ENCODE assay signal across 8 cellular contexts in the genomic region with DNA sequence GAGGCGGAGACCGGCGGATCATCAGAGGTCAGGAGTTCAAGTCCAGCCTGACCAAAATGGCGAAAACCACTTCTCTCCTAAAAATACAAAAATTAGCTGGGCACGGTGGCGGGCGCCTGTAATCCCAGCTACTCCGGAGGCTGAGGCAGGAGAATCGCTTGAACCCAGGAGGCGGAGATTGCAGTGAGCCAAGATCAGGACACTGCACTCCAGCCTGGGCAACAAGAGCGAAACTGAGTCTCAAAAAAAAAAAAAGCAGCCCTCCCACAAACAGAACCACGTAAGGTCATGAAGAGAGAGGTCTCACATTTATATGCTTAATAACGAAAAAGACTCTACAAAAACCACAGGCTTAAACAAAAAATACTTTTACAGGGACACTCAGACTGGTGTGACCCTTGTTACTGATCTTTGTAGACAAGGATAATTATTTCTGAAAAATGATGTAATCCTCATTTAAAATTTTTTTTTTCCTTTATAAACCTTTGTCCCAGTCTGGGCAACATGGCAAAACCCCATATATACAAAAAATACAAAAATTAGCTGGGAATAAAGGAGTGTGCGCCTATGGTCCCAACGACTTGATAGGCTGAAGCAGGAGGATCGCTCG. TPM values are rescaled to one million over a fixed set of nuclear protein-coding genes. Genes with fewer than 3 reads are reported as not detected.
DNase-seq lines count a peak whose midpoint lies in the region; ATAC-seq, FAIRE-seq and TF ChIP-seq lines count a peak whose summit lies in the region.

No MANE protein-coding gene starts in this region.

- no peaks in the 10 kb centered on the region for H4K20me1 ChIP-seq in H1 (replicated peaks in 1 of 2; ENCODE audit: control insufficient read depth in 1 of 2, insufficient read depth in 2 of 2, low read length in 2 of 2)
- peaks cover 13% of the 10 kb centered on the region for H4K20me1 ChIP-seq in neural progenitor cell (ENCODE audit: low read depth)

- no peak overlapping the region for H3K4ac ChIP-seq in H1 (replicated peaks; ENCODE audit: insufficient read length, low read depth, low read length)

- TF ChIP-seq CTCF in BJ (IDR thresholded peaks at IDR 0.05; ENCODE audit: insufficient read depth, low read depth, low read length) (no peak), H1 (IDR thresholded peaks at IDR 0.05; ENCODE audit: control extremely low read depth in 1 of 3, insufficient read depth in 1 of 3, low read depth in 1 of 3, low read length in 3 of 3) (no peak), neural progenitor cell (IDR thresholded peaks at IDR 0.05) (no peak), omental fat pad (IDR thresholded peaks at IDR 0.05) (no peak)

- DNase-seq in BJ (ENCODE audit: low read depth) (no peak), NT2/D1 (ENCODE audit: low read depth, low spot score) (no peak), H1 (ENCODE audit: low read depth in 1 of 2, low spot score in 2 of 2) (no peak), neural progenitor cell (ENCODE audit: low spot score) (no peak), NCI-H2081 treated with DMSO at 0.1 percent for 48 hours (lab: John Stamatoyannopoulos, UW) (no peak), omental fat pad (ENCODE audit: low spot score) (no peak)

- no peaks in the 10 kb centered on the region for H3K27me3 ChIP-seq in BJ (ENCODE audit: control insufficient read depth, insufficient read depth, low read length)
- no peaks in the 10 kb centered on the region for H3K27me3 ChIP-seq in NT2/D1 (ENCODE audit: insufficient read depth, insufficient read length)
- no peaks in the 10 kb centered on the region for H3K27me3 ChIP-seq in H1 (replicated peaks in 1 of 4; ENCODE audit: control insufficient read depth in 3 of 4, extremely low read depth in 1 of 4, insufficient read depth in 3 of 4, low read length in 3 of 4)
- H3K27me3 ChIP-seq in neural progenitor cell = no peaks in the 10 kb centered on the region

- no peak overlapping the region for H4K5ac ChIP-seq in H1 (ENCODE audit: insufficient read length, low read depth, low read length)

- H3K4me1 ChIP-seq in NT2/D1 (ENCODE audit: insufficient read depth, insufficient read length) (peaks cover 3% of the 10 kb centered on the region), H1 (replicated peaks in 1 of 4; ENCODE audit: control insufficient read depth in 3 of 4, insufficient read depth in 4 of 4, low read length in 3 of 4) (peaks cover 0 to 6% (median 4%) of the 10 kb centered on the region in 4 experiments; a peak in 6 of 7 replicates), neural progenitor cell (peaks cover 6% of the 10 kb centered on the region)

- no peak overlapping the region for H2BK12ac ChIP-seq in H1 (ENCODE audit: low read depth, low read length)

- no peak overlapping the region for H3K27ac Mint-ChIP-seq in neural progenitor cell

- no peaks in the 10 kb centered on the region for H3K9me3 ChIP-seq in NT2/D1 (ENCODE audit: insufficient read depth, low read length)
- no peaks in the 10 kb centered on the region for H3K9me3 ChIP-seq in H1 (ENCODE audit: insufficient read depth in 2 of 2, low read depth in 1 of 2, low read length in 1 of 2)
- no peaks in the 10 kb centered on the region for H3K9me3 ChIP-seq in neural progenitor cell (ENCODE audit: low read depth)

- TF ChIP-seq POLR2A in H1 (IDR thresholded peaks at IDR 0.05; ENCODE audit: control extremely low read depth in 1 of 2, low read depth in 2 of 2, low read length in 2 of 2) = no peak

- CTCF ChIA-PET in BJ (lab: Yijun Ruan, JAX) (no interaction called here), H1 (lab: Charles Lee; ENCODE audit: partially characterized antibody) (interaction anchor here (0.5 to 1.1 kb wide), 3 partner anchors 53 to 561 kb away, joined by 3 to 4 read pairs (median 3); no protein-coding TSS in a partner anchor)

- no peak for ATAC-seq in HG03039 (IDR thresholded peaks at IDR 0.05; ENCODE audit: unreplicated experiment)
- ATAC-seq in HG02884 (IDR thresholded peaks at IDR 0.05; ENCODE audit: unreplicated experiment) = no peak
- ATAC-seq in omental fat pad (ENCODE audit: low FRiP score) = no peak

- H3K4me2 ChIP-seq in H1 (ENCODE audit: insufficient read depth in 1 of 2, low read depth in 2 of 2, low read length in 2 of 2) (peak overlapping the region; percentile 71 to 76; a peak in 3 of 4 replicates), neural progenitor cell (peak overlapping the region; percentile 70)

- no peak overlapping the region for H2BK5ac ChIP-seq in H1 (ENCODE audit: low read depth, low read length)

- peaks cover 6% of the 10 kb centered on the region for H3K36me3 Mint-ChIP-seq in neural progenitor cell

- H3F3A ChIP-seq in neural progenitor cell (ENCODE audit: low read depth) = peaks cover 27% of the 10 kb centered on the region

- no peak overlapping the region for H2BK20ac ChIP-seq in H1 (ENCODE audit: low read length)

- no peak for TF ChIP-seq RAD21 in H1 (IDR thresholded peaks at IDR 0.05 in 1 of 2, conservative IDR thresholded peaks at IDR 0.05 in 1 of 2; ENCODE audit: low read depth in 2 of 2, low read length in 2 of 2)

- H3K4me3 ChIP-seq in BJ (ENCODE audit: low read depth, low read length) = peak overlapping the region; percentile 97
- peak overlapping the region; percentile 85 for H3K4me3 ChIP-seq in NT2/D1 (ENCODE audit: insufficient read length, low read depth)
- H3K4me3 ChIP-seq in H1 (ENCODE audit: extremely low read depth in 1 of 4, insufficient read depth in 2 of 4, low read depth in 3 of 4, low read length in 4 of 4) = peak overlapping the region in 3 of 4 experiments; percentile 83 to 94 (median 85); a peak in 6 of 8 replicates
- peak overlapping the region; percentile 84 for H3K4me3 ChIP-seq in neural progenitor cell

- no peak overlapping the region for H2BK15ac ChIP-seq in H1 (ENCODE audit: low read length)

- no peak for TF ChIP-seq EP300 in H1 (IDR thresholded peaks at IDR 0.05; ENCODE audit: borderline replicate concordance in 1 of 2, low read depth in 2 of 2, low read length in 2 of 2)

- H3K79me1 ChIP-seq in H1 (ENCODE audit: low read depth, low read length) = peaks cover 9% of the 10 kb centered on the region; the same call in 1 of the 2 replicates

- H3K14ac ChIP-seq in H1 (ENCODE audit: insufficient read length) = no peak overlapping the region

- H3K4me3 Mint-ChIP-seq in neural progenitor cell = peak overlapping the region; percentile 96

- H2BK120ac ChIP-seq in H1 (replicated peaks; ENCODE audit: low read depth, low read length) = no peak overlapping the region

- H4K8ac ChIP-seq in H1 (ENCODE audit: extremely low read depth, insufficient read depth, low read length) = peak overlapping the region; percentile 93

- H3K27ac ChIP-seq in H1 (ENCODE audit: low read depth, low read length) = no peak overlapping the region
- H3K27ac ChIP-seq in neural progenitor cell = no peak overlapping the region

- H2AK5ac ChIP-seq in H1 (ENCODE audit: low read depth, low read length) = no peak overlapping the region

- peaks cover 8% of the 10 kb centered on the region; the same call in 1 of the 2 replicates for H3K23me2 ChIP-seq in H1 (ENCODE audit: low read depth, low read length)

- no peaks in the 10 kb centered on the region for H3K9me3 Mint-ChIP-seq in neural progenitor cell

- peaks cover 19% of the 10 kb centered on the region for H3K4me1 Mint-ChIP-seq in neural progenitor cell

- 80% methylated on average over 17 of the region's 17 CpGs; no CpG with 5 or more reads in 1 of the 2 experiments for WGBS in H1 (ENCODE audit: extremely low coverage in 1 of 2, insufficient coverage in 1 of 2, insufficient read length in 1 of 2, insufficient replicate concordance in 2 of 2, low coverage in 1 of 2, low lambda C conversion rate in 2 of 2, missing lambda C conversion rate in 1 of 2), 2 experiments

- H2AFZ ChIP-seq in H1 (ENCODE audit: low read length) (no peak overlapping the region), neural progenitor cell (replicated peaks) (peak overlapping the region; percentile 85)

- H3K27me3 Mint-ChIP-seq in neural progenitor cell (ENCODE audit: insufficient read depth, low read depth) = peaks cover 3% of the 10 kb centered on the region

- no peak overlapping the region for H3K18ac ChIP-seq in H1 (ENCODE audit: extremely low read depth, low read length)

- POLR2A ChIA-PET in BJ (lab: Charles Lee) = no interaction called here
- POLR2A ChIA-PET in H1 (lab: Charles Lee; ENCODE audit: partially characterized antibody) = no interaction called here

- H3K36me3 ChIP-seq in BJ (ENCODE audit: control insufficient read depth, insufficient read depth, low read length) (no peaks in the 10 kb centered on the region), NT2/D1 (ENCODE audit: insufficient read depth, insufficient read length, low read length) (peaks cover 6% of the 10 kb centered on the region), H1 (ENCODE audit: control insufficient read depth in 2 of 4, insufficient read depth in 4 of 4, low read length in 3 of 4) (no peaks in the 10 kb centered on the region), neural progenitor cell (no peaks in the 10 kb centered on the region)

- H3K79me2 ChIP-seq in H1 (ENCODE audit: control insufficient read depth in 1 of 2, insufficient read depth in 2 of 2, low read length in 2 of 2) = peaks cover 0 to 12% of the 10 kb centered on the region in 2 experiments; a peak in 2 of 4 replicates
- H3K79me2 ChIP-seq in neural progenitor cell (ENCODE audit: low read depth) = peaks cover 23% of the 10 kb centered on the region

- no peak overlapping the region for H4K91ac ChIP-seq in H1 (replicated peaks; ENCODE audit: insufficient read length, low read length)

- H3K56ac ChIP-seq in H1 (replicated peaks; ENCODE audit: insufficient read length, low read depth, low read length) = no peak overlapping the region

- no peak for FAIRE-seq in H1 (lab: Jason Lieb, UNC)

- H3K9ac ChIP-seq in NT2/D1 (ENCODE audit: insufficient read length, low read depth) (peak overlapping the region; percentile 85), H1 (replicated peaks in 1 of 4; ENCODE audit: extremely low read depth in 1 of 4, low read depth in 3 of 4, low read length in 3 of 4) (no peak overlapping the region), neural progenitor cell (no peak overlapping the region)

- H3K23ac ChIP-seq in H1 (ENCODE audit: insufficient read length) = no peak overlapping the region

RNA-seq across cellular contexts. Expression of a gene that starts 0.9 kb away (rescaled TPM):
- polyA plus RNA-seq in BJ (2011; rRNA removed) (3.2 and 3.4 TPM in 2 replicates), H1 (2011; rRNA removed) (2.3 and 2.9 TPM in 2 replicates)
- 3.5 and 3.8 TPM in 2 replicates for polyA minus RNA-seq in BJ (2011; rRNA and poly(A)+ RNA removed)
- 3.7 and 4.7 TPM in 2 replicates for total RNA-seq in H1 (2021; fragmentation: NEBNext Ultra II Directional; extraction: Animal tissue kit (Norgen Biotek cat#: 25700))
- polyA plus RNA-seq in H1 (2011; cell fraction: cytosol; rRNA removed) = 4.4 TPM
- polyA plus RNA-seq in H1 (2011; cell fraction: nucleus; rRNA removed) = 2.8 TPM
- polyA plus RNA-seq in H1 (2012, experiment 1 of 2) = 3.6 to 4.5 TPM (median 4.0 TPM) in 4 replicates
- 0.59 TPM for polyA plus RNA-seq in H1 (2012, experiment 2 of 2)
- 2.5 TPM for polyA plus RNA-seq in H1 (2013, experiment 1 of 2)
- 2.9 TPM for polyA plus RNA-seq in H1 (2013, experiment 2 of 2)
- 9.3 and 9.9 TPM in 2 replicates for polyA minus RNA-seq in H1 (2011; rRNA and poly(A)+ RNA removed)
- 3.3 TPM for polyA minus RNA-seq in H1 (2011; cell fraction: cytosol; rRNA and poly(A)+ RNA removed)
- polyA minus RNA-seq in H1 (2011; cell fraction: nucleus; rRNA and poly(A)+ RNA removed) = 5.5 TPM
- total RNA-seq in neural progenitor cell (ENCODE audit: low replicate concordance) (6.2 and 6.5 TPM in 2 replicates), omental fat pad (1 to 10 TPM; 3.2 to 8.7 (median 3.8) TPM)

RNA-seq across cellular contexts. Expression of a gene that starts 31.7 kb away (rescaled TPM):
- polyA plus RNA-seq in BJ (2011; rRNA removed) (0.12 and 0.26 TPM in 2 replicates), H1 (2011; rRNA removed) (2.9 and 3.4 TPM in 2 replicates)
- polyA minus RNA-seq in BJ (2011; rRNA and poly(A)+ RNA removed) = not detected in 2 replicates
- 1.8 and 2.5 TPM in 2 replicates for total RNA-seq in H1 (2021; fragmentation: NEBNext Ultra II Directional; extraction: Animal tissue kit (Norgen Biotek cat#: 25700))
- 4.1 TPM for polyA plus RNA-seq in H1 (2011; cell fraction: cytosol; rRNA removed)
- polyA plus RNA-seq in H1 (2011; cell fraction: nucleus; rRNA removed) = 8.6 TPM
- polyA plus RNA-seq in H1 (2012, experiment 1 of 2) = 1.5 to 2.8 TPM (median 2.3 TPM) in 4 replicates
- 1.7 TPM for polyA plus RNA-seq in H1 (2012, experiment 2 of 2)
- polyA plus RNA-seq in H1 (2013, experiment 1 of 2) = 2.5 TPM
- 2.4 TPM for polyA plus RNA-seq in H1 (2013, experiment 2 of 2)
- polyA minus RNA-seq in H1 (2011; rRNA and poly(A)+ RNA removed) = 1.3 and 1.5 TPM in 2 replicates
- 2.2 TPM for polyA minus RNA-seq in H1 (2011; cell fraction: cytosol; rRNA and poly(A)+ RNA removed)
- 2.4 TPM for polyA minus RNA-seq in H1 (2011; cell fraction: nucleus; rRNA and poly(A)+ RNA removed)
- total RNA-seq in neural progenitor cell (ENCODE audit: low replicate concordance) (0.22 and 1.8 TPM in 2 replicates), omental fat pad (1 to 10 TPM in 3 of 4 donors, under 1 TPM in 1; 0.36 to 2.8 (median 1.7) TPM)

RNA-seq across cellular contexts. Expression of a gene that starts 45.0 kb away (rescaled TPM):
- polyA plus RNA-seq in BJ (2011; rRNA removed) (1.8 and 2.8 TPM in 2 replicates), H1 (2011; rRNA removed) (3.5 and 4.9 TPM in 2 replicates)
- 2.0 and 2.6 TPM in 2 replicates for polyA minus RNA-seq in BJ (2011; rRNA and poly(A)+ RNA removed)
- total RNA-seq in H1 (2021; fragmentation: NEBNext Ultra II Directional; extraction: Animal tissue kit (Norgen Biotek cat#: 25700)) = 8.9 and 9.4 TPM in 2 replicates
- 6.3 TPM for polyA plus RNA-seq in H1 (2011; cell fraction: cytosol; rRNA removed)
- 5.0 TPM for polyA plus RNA-seq in H1 (2011; cell fraction: nucleus; rRNA removed)
- polyA plus RNA-seq in H1 (2012, experiment 1 of 2) = 6.5 to 7.0 TPM (median 6.9 TPM) in 4 replicates
- polyA plus RNA-seq in H1 (2012, experiment 2 of 2) = 1.00 TPM
- polyA plus RNA-seq in H1 (2013, experiment 1 of 2) = 7.8 TPM
- polyA plus RNA-seq in H1 (2013, experiment 2 of 2) = 7.5 TPM
- polyA minus RNA-seq in H1 (2011; rRNA and poly(A)+ RNA removed) = 17.3 and 23.6 TPM in 2 replicates
- 9.7 TPM for polyA minus RNA-seq in H1 (2011; cell fraction: cytosol; rRNA and poly(A)+ RNA removed)
- 8.4 TPM for polyA minus RNA-seq in H1 (2011; cell fraction: nucleus; rRNA and poly(A)+ RNA removed)
- total RNA-seq in neural progenitor cell (ENCODE audit: low replicate concordance) (5.6 and 6.3 TPM in 2 replicates), omental fat pad (1 to 10 TPM; 2.0 to 6.3 (median 4.7) TPM)
